Comparison of ENCODE assay signal across 1 cellular context in the genomic region with DNA sequence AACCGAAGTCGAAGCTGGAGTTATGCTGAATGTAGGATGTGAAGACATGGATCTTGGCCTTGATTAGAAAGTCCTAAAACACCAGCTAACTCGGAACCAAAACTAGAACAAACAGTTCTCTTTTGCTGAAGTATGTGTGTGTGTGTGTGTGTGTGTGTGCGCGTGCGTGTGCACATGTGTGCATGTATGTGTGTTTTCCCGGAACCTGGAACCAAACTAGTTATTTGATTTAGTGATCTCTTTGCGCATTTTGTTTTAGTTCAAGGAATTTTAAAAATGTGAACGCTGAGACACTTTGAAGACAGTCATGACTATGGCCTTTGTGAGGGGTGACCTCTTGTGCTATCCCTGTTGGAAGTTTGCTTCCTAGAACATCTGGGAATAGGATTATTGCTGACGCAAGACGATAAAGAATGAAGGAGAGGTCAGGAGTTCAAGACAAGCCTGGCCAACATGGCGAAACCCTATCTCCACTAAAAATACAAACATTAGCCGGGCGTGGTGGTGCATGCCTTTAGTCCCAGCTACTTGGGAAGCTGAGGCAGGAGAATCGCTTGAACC.
TF ChIP-seq lines count a peak whose summit lies in the region.

No MANE protein-coding gene starts in this region.

TF ChIP-seq in GM23338, 12 proteins besides CTCF, POLR2A, EP300 and RAD21:
- TF ChIP-seq STAT1 (IDR thresholded peaks at IDR 0.05; ENCODE audit: unreplicated experiment) (no peak), ZNF331 (CRISPR knock-in tag; IDR thresholded peaks at IDR 0.05; ENCODE audit: low read depth) (no peak), POLR2AphosphoS5 (IDR thresholded peaks at IDR 0.05; ENCODE audit: low read depth) (no peak), EZH2phosphoT487 (IDR thresholded peaks at IDR 0.05; ENCODE audit: unreplicated experiment) (no peak), ZNF114 (CRISPR knock-in tag; IDR thresholded peaks at IDR 0.05) (no peak), NANOG (IDR thresholded peaks at IDR 0.05; ENCODE audit: borderline replicate concordance) (no peak), CREB1 (CRISPR knock-in tag; IDR thresholded peaks at IDR 0.05; ENCODE audit: low read depth) (no peak), EZH2 (IDR thresholded peaks at IDR 0.05; ENCODE audit: low read depth, unreplicated experiment) (no peak), JUNB (IDR thresholded peaks at IDR 0.05; ENCODE audit: unreplicated experiment) (no peak)
- TF ChIP-seq, protein P1, sequence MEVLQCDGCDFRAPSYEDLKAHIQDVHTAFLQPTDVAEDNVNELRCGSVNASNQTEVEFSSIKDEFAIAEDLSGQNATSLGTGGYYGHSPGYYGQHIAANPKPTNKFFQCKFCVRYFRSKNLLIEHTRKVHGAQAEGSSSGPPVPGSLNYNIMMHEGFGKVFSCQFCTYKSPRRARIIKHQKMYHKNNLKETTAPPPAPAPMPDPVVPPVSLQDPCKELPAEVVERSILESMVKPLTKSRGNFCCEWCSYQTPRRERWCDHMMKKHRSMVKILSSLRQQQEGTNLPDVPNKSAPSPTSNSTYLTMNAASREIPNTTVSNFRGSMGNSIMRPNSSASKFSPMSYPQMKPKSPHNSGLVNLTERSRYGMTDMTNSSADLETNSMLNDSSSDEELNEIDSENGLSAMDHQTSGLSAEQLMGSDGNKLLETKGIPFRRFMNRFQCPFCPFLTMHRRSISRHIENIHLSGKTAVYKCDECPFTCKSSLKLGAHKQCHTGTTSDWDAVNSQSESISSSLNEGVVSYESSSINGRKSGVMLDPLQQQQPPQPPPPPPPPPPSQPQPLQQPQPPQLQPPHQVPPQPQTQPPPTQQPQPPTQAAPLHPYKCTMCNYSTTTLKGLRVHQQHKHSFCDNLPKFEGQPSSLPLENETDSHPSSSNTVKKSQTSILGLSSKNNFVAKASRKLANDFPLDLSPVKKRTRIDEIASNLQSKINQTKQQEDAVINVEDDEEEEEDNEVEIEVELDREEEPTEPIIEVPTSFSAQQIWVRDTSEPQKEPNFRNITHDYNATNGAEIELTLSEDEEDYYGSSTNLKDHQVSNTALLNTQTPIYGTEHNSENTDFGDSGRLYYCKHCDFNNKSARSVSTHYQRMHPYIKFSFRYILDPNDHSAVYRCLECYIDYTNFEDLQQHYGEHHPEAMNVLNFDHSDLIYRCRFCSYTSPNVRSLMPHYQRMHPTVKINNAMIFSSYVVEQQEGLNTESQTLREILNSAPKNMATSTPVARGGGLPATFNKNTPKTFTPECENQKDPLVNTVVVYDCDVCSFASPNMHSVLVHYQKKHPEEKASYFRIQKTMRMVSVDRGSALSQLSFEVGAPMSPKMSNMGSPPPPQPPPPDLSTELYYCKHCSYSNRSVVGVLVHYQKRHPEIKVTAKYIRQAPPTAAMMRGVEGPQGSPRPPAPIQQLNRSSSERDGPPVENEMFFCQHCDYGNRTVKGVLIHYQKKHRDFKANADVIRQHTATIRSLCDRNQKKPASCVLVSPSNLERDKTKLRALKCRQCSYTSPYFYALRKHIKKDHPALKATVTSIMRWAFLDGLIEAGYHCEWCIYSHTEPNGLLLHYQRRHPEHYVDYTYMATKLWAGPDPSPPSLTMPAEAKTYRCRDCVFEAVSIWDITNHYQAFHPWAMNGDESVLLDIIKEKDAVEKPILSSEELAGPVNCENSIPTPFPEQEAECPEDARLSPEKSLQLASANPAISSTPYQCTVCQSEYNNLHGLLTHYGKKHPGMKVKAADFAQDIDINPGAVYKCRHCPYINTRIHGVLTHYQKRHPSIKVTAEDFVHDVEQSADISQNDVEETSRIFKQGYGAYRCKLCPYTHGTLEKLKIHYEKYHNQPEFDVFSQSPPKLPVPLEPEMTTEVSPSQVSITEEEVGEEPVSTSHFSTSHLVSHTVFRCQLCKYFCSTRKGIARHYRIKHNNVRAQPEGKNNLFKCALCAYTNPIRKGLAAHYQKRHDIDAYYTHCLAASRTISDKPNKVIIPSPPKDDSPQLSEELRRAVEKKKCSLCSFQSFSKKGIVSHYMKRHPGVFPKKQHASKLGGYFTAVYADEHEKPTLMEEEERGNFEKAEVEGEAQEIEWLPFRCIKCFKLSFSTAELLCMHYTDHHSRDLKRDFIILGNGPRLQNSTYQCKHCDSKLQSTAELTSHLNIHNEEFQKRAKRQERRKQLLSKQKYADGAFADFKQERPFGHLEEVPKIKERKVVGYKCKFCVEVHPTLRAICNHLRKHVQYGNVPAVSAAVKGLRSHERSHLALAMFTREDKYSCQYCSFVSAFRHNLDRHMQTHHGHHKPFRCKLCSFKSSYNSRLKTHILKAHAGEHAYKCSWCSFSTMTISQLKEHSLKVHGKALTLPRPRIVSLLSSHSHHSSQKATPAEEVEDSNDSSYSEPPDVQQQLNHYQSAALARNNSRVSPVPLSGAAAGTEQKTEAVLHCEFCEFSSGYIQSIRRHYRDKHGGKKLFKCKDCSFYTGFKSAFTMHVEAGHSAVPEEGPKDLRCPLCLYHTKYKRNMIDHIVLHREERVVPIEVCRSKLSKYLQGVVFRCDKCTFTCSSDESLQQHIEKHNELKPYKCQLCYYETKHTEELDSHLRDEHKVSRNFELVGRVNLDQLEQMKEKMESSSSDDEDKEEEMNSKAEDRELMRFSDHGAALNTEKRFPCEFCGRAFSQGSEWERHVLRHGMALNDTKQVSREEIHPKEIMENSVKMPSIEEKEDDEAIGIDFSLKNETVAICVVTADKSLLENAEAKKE (CRISPR knock-in tag; IDR thresholded peaks at IDR 0.05), result no peak
- TF ChIP-seq, protein P2, sequence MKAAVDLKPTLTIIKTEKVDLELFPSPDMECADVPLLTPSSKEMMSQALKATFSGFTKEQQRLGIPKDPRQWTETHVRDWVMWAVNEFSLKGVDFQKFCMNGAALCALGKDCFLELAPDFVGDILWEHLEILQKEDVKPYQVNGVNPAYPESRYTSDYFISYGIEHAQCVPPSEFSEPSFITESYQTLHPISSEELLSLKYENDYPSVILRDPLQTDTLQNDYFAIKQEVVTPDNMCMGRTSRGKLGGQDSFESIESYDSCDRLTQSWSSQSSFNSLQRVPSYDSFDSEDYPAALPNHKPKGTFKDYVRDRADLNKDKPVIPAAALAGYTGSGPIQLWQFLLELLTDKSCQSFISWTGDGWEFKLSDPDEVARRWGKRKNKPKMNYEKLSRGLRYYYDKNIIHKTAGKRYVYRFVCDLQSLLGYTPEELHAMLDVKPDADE (IDR thresholded peaks at IDR 0.05), result no peak
- TF ChIP-seq, protein P3, sequence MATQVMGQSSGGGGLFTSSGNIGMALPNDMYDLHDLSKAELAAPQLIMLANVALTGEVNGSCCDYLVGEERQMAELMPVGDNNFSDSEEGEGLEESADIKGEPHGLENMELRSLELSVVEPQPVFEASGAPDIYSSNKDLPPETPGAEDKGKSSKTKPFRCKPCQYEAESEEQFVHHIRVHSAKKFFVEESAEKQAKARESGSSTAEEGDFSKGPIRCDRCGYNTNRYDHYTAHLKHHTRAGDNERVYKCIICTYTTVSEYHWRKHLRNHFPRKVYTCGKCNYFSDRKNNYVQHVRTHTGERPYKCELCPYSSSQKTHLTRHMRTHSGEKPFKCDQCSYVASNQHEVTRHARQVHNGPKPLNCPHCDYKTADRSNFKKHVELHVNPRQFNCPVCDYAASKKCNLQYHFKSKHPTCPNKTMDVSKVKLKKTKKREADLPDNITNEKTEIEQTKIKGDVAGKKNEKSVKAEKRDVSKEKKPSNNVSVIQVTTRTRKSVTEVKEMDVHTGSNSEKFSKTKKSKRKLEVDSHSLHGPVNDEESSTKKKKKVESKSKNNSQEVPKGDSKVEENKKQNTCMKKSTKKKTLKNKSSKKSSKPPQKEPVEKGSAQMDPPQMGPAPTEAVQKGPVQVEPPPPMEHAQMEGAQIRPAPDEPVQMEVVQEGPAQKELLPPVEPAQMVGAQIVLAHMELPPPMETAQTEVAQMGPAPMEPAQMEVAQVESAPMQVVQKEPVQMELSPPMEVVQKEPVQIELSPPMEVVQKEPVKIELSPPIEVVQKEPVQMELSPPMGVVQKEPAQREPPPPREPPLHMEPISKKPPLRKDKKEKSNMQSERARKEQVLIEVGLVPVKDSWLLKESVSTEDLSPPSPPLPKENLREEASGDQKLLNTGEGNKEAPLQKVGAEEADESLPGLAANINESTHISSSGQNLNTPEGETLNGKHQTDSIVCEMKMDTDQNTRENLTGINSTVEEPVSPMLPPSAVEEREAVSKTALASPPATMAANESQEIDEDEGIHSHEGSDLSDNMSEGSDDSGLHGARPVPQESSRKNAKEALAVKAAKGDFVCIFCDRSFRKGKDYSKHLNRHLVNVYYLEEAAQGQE (IDR thresholded peaks at IDR 0.05; ENCODE audit: unreplicated experiment), result no peak
